17 cellular contexts compared by ENCODE assay signal in the genomic region with DNA sequence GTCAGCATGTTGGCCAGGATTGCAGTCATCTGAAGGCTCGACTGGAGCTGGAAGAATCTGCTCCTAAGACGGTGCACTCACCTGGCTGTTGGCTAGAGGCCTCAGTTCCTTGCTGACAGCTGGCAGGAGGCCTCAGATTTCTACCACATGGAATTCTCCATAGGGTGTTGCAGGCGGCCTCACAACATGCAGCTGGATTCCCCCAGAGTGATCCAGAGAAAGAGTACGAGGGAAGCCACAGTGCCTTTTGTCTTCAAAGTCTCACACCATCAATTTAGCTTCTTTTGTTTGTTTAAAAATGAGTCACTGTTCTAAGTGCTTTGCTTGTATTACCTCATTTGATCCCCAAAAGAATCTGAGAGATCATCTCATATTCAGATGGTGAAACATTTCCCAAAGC.
A peak's percentile ranks its signal among the peaks of the same experiment; 100 is the strongest.
DNase-seq lines count a peak whose midpoint lies in the region; ATAC-seq and TF ChIP-seq lines count a peak whose summit lies in the region.
"Had no signal": no experiment of that assay in that cellular context is flagged by ENCODE, and none has a peak within 500 bp of the region (broad histone marks: within the 10 kb centered on the region; RNA-seq: fewer than 3 reads in every experiment).

No MANE protein-coding gene starts in this region.

- H3K36me3 Mint-ChIP-seq in activated naive CD8-positive, alpha-beta T cell treated with anti-CD3 and anti-CD28 coated beads for 36 hours: no peaks in the 10 kb centered on the region

- H3K4me1 ChIP-seq in Loucy (ENCODE audit: insufficient read depth, low read length, poor library complexity, severe bottlenecking) (no peaks in the 10 kb centered on the region), left lung (peaks cover 0 to 16% of the 10 kb centered on the region in 2 donors), sigmoid colon (no peaks in the 10 kb centered on the region)
- H3K4me1 ChIP-seq: esophagus squamous epithelium had no signal

- H3K9me3 ChIP-seq in Loucy (ENCODE audit: insufficient read depth, low read depth, low read length): peaks cover 3% of the 10 kb centered on the region; the same call in 1 of the 2 replicates
- H3K9me3 ChIP-seq in left lung: no peaks in the 10 kb centered on the region
- peaks cover 0 to 5% (median 1%) of the 10 kb centered on the region in 4 donors for H3K9me3 ChIP-seq in sigmoid colon
- H3K9me3 ChIP-seq: Caco-2, esophagus squamous epithelium had no signal

- H3K9me3 Mint-ChIP-seq in activated naive CD8-positive, alpha-beta T cell treated with anti-CD3 and anti-CD28 coated beads for 36 hours: peaks cover 4% of the 10 kb centered on the region

- 48 to 69% methylated on average over 4 of the region's 4 CpGs for WGBS in sigmoid colon, 2 donors

- 0 out of 2 replicates have a peak overlapping the region, but pooled peaks have one; percentile 5 for H2AFZ ChIP-seq in Loucy (ENCODE audit: low read length)
- H2AFZ ChIP-seq: PC-9 had no signal

- no peak overlapping the region for H3K4me2 ChIP-seq in Loucy (ENCODE audit: low read depth, low read length, poor library complexity, severe bottlenecking)
- H3K4me2 ChIP-seq: PC-9 had no signal

- H3K4me3 ChIP-seq in Loucy (ENCODE audit: low read length, poor library complexity, severe bottlenecking) (no peak overlapping the region), left lung (no peak overlapping the region), sigmoid colon (no peak overlapping the region)
- H3K4me3 ChIP-seq: esophagus squamous epithelium, PC-9 had no signal

- DNase-seq in ELR (ENCODE audit: low read depth) (peak; percentile 71), astrocyte of the hippocampus (ENCODE audit: low read depth, low spot score) (peak; percentile 60), left lung (no peak), sigmoid colon (no peak), NCI-H128 (lab: John Stamatoyannopoulos, UW; ENCODE audit: unreplicated experiment) (no peak)
- DNase-seq in activated naive CD8-positive, alpha-beta T cell treated with anti-CD3 and anti-CD28 coated beads for 36 hours: no peak
- DNase-seq: activated CD8-positive, alpha-beta memory T cell treated with anti-CD3 and anti-CD28 coated beads, Interleukin-2, amount 50 U/mL, for 4 hours; esophagus squamous epithelium; islet precursor cell; NCI-H1694 treated with DMSO at 0.1 percent for 48 hours; nephron progenitor cell; stimulated activated CD4-positive, alpha-beta T cell treated with anti-CD3 and anti-CD28 coated beads, Interleukin-15, amount 100 ng/mL, for 24 hours had no signal

- no peaks in the 10 kb centered on the region for H3K4me1 Mint-ChIP-seq in activated naive CD8-positive, alpha-beta T cell treated with anti-CD3 and anti-CD28 coated beads for 36 hours
- H3K4me1 Mint-ChIP-seq: nephron progenitor cell had no signal

- H3K79me2 ChIP-seq in Loucy (ENCODE audit: insufficient read depth, low read length): no peaks in the 10 kb centered on the region

- no peaks in the 10 kb centered on the region for H3K9me2 ChIP-seq in Loucy (replicated peaks; ENCODE audit: low read depth, low read length)

- H3K9ac ChIP-seq in Loucy (ENCODE audit: low read depth, low read length, poor library complexity, severe bottlenecking): no peak overlapping the region

- no peaks in the 10 kb centered on the region for H3F3A ChIP-seq in Loucy (ENCODE audit: low read depth)

- TF ChIP-seq EP300 in sigmoid colon (IDR thresholded peaks at IDR 0.05): no peak

- H3K27me3 ChIP-seq in Loucy (ENCODE audit: insufficient read depth, low read length, poor library complexity, severe bottlenecking) (no peaks in the 10 kb centered on the region), left lung (no peaks in the 10 kb centered on the region), sigmoid colon (no peaks in the 10 kb centered on the region)

- no peaks in the 10 kb centered on the region for H3K27me3 Mint-ChIP-seq in activated naive CD8-positive, alpha-beta T cell treated with anti-CD3 and anti-CD28 coated beads for 36 hours

- H3K27ac Mint-ChIP-seq in activated naive CD8-positive, alpha-beta T cell treated with anti-CD3 and anti-CD28 coated beads for 36 hours: no peak overlapping the region
- H3K27ac Mint-ChIP-seq: nephron progenitor cell had no signal

- no peak for TF ChIP-seq POLR2A in sigmoid colon (IDR thresholded peaks at IDR 0.05)

- H3K4me3 Mint-ChIP-seq in activated naive CD8-positive, alpha-beta T cell treated with anti-CD3 and anti-CD28 coated beads for 36 hours: no peak overlapping the region
- H3K4me3 Mint-ChIP-seq: nephron progenitor cell had no signal

- ATAC-seq in left lung: peak; percentile 39
- ATAC-seq in HG03457 (IDR thresholded peaks at IDR 0.05; ENCODE audit: unreplicated experiment): no peak

- H3K27ac ChIP-seq in left lung (no peak overlapping the region), sigmoid colon (no peak overlapping the region)
- H3K27ac ChIP-seq: esophagus squamous epithelium, HL-60, PC-9 had no signal

- intact Hi-C loops in left lung (cut with DNase I) (no loop called here), sigmoid colon (cut with DNase I) (no loop called here)

- TF ChIP-seq CTCF in Loucy (conservative IDR thresholded peaks at IDR 0.05; ENCODE audit: low read length): no peak
- no peak for TF ChIP-seq CTCF in left lung (IDR thresholded peaks at IDR 0.05)
- no peak for TF ChIP-seq CTCF in sigmoid colon (IDR thresholded peaks at IDR 0.05)

- no peaks in the 10 kb centered on the region for H4K20me1 ChIP-seq in Loucy (ENCODE audit: insufficient read depth, low read length, poor library complexity, severe bottlenecking)

- H3K36me3 ChIP-seq in Loucy (ENCODE audit: insufficient read depth, low read length): no peaks in the 10 kb centered on the region
- no peaks in the 10 kb centered on the region for H3K36me3 ChIP-seq in left lung
- no peaks in the 10 kb centered on the region for H3K36me3 ChIP-seq in sigmoid colon
- H3K36me3 ChIP-seq: esophagus squamous epithelium had no signal

Comparison
In these comparisons a context has a peak if more than half of its experiments do, and no peak if none do; other contexts are left out.
1. DNase-seq: peak in ELR (single experiment) and astrocyte of the hippocampus (single experiment); none in left lung (0 of 2), sigmoid colon (single experiment), NCI-H128 (single experiment) and activated naive CD8-positive, alpha-beta T cell treated with anti-CD3 and anti-CD28 coated beads for 36 hours (single experiment).